Comparison of ENCODE assay signal across 12 cellular contexts in the genomic region with DNA sequence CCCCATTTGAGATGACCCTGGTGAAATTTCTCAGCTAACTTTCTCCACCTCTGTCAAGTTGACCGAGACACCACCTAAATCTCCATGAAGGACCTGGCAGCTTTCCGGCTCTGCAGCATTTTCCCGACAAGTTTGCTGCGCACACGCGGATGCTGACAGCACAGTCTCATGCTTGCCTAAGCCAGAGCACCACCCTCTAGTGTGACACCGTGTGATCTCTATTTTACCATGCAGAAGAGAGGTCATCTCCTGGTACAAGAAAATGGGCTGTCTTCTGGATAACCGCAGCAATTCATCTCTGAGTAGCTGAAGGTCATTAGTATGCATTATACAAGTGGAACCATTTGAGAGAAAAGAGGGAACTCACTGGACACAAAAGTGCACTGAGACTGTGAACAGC. TPM values are rescaled to one million over a fixed set of nuclear protein-coding genes. Genes with fewer than 3 reads are reported as not detected.
DNase-seq lines count a peak whose midpoint lies in the region; ATAC-seq, FAIRE-seq and TF ChIP-seq lines count a peak whose summit lies in the region.
"Had no signal": no experiment of that assay in that cellular context is flagged by ENCODE, and none has a peak within 500 bp of the region (broad histone marks: within the 10 kb centered on the region; RNA-seq: fewer than 3 reads in every experiment).

No MANE protein-coding gene starts in this region.

- H2AFZ ChIP-seq in KMS-11 (ENCODE audit: low read depth) (peak overlapping the region; percentile 39; the same call in 1 of the 2 replicates), keratinocyte (ENCODE audit: control insufficient read depth, low read length) (no peak overlapping the region)

- TF ChIP-seq CTCF in KMS-11 (conservative IDR thresholded peaks at IDR 0.05; ENCODE audit: low read depth, low read length) (no peak), adrenal gland (IDR thresholded peaks at IDR 0.05) (no peak), keratinocyte (optimal IDR thresholded peaks at IDR 0.05 in 1 of 3, IDR thresholded peaks at IDR 0.05 in 1 of 3, conservative IDR thresholded peaks at IDR 0.05 in 1 of 3; ENCODE audit: extremely low read depth in 1 of 3, insufficient read depth in 2 of 3, low read length in 3 of 3) (no peak)

- no peak overlapping the region for H3K27ac ChIP-seq in KMS-11
- H3K27ac ChIP-seq in adrenal gland = peak overlapping the region; percentile 66 to 95 (median 89)
- H3K27ac ChIP-seq in keratinocyte (ENCODE audit: control insufficient read depth, insufficient read depth, low read length) = no peak overlapping the region
- H3K27ac ChIP-seq: neutrophil, tibial artery had no signal

- H3K79me2 ChIP-seq in KMS-11 (ENCODE audit: insufficient read depth, low read depth) (no peaks in the 10 kb centered on the region), keratinocyte (ENCODE audit: control insufficient read depth, insufficient read depth, low read length) (no peaks in the 10 kb centered on the region)

- intact Hi-C loops in adrenal gland (cut with DNase I) = loop anchor here in 1 of 2 donors (5.0 kb wide), 1 partner anchor 83 kb away; no protein-coding TSS in a partner anchor

- H3K36me3 ChIP-seq in KMS-11 (ENCODE audit: insufficient read depth) (no peaks in the 10 kb centered on the region), adrenal gland (replicated peaks in 1 of 2) (no peaks in the 10 kb centered on the region), keratinocyte (ENCODE audit: control insufficient read depth in 2 of 2, extremely low read depth in 1 of 2, insufficient read depth in 2 of 2, low read length in 2 of 2) (no peaks in the 10 kb centered on the region)
- H3K36me3 ChIP-seq: esophagus muscularis mucosa, neutrophil, tibial artery had no signal

- H3K4me1 ChIP-seq in KMS-11 (ENCODE audit: low read depth, poor library complexity, severe bottlenecking) (no peaks in the 10 kb centered on the region), adrenal gland (replicated peaks in 1 of 2) (peaks cover 34% of the 10 kb centered on the region in 2 donors), keratinocyte (ENCODE audit: control insufficient read depth, extremely low read depth, insufficient read depth, low read length) (peaks cover 32% of the 10 kb centered on the region)

- H3K9ac ChIP-seq in KMS-11 (no peak overlapping the region), keratinocyte (ENCODE audit: control insufficient read depth, extremely low read depth, insufficient read depth, low read length) (no peak overlapping the region)

- H3K4me2 ChIP-seq in KMS-11 (no peak overlapping the region), keratinocyte (ENCODE audit: control insufficient read depth, extremely low read depth, insufficient read depth, low read depth, low read length) (no peak overlapping the region)

- H3K4me3 ChIP-seq in KMS-11 (IDR thresholded peaks at IDR 0.05; ENCODE audit: insufficient read depth, low read depth, low read length) (no peak overlapping the region), adrenal gland (no peak overlapping the region), keratinocyte (ENCODE audit: control insufficient read depth in 2 of 3, extremely low read depth in 1 of 3, insufficient read depth in 2 of 3, low read depth in 1 of 3, low read length in 3 of 3) (no peak overlapping the region)

- peaks cover 10% of the 10 kb centered on the region; the same call in 1 of the 2 replicates for H3K27me3 ChIP-seq in KMS-11 (ENCODE audit: insufficient read depth, low read depth)
- H3K27me3 ChIP-seq in adrenal gland = peaks cover 4% of the 10 kb centered on the region
- peaks cover 3% of the 10 kb centered on the region for H3K27me3 ChIP-seq in keratinocyte (ENCODE audit: control insufficient read depth, extremely low read depth, insufficient read depth, low read length)
- H3K27me3 ChIP-seq: tibial artery had no signal

- peak in 1 of 2 donors; percentile 39 for TF ChIP-seq POLR2A in adrenal gland (IDR thresholded peaks at IDR 0.05)

- peaks cover 4% of the 10 kb centered on the region for H3K9me1 ChIP-seq in keratinocyte (ENCODE audit: control insufficient read depth, extremely low read depth, insufficient read depth, low read length)

- H3K9me3 ChIP-seq in adrenal gland (replicated peaks in 1 of 3) (no peaks in the 10 kb centered on the region), keratinocyte (ENCODE audit: control insufficient read depth, low read depth, low read length) (no peaks in the 10 kb centered on the region)
- H3K9me3 ChIP-seq: esophagus muscularis mucosa, neutrophil, tibial artery had no signal

- ATAC-seq in GM18502 (IDR thresholded peaks at IDR 0.05; ENCODE audit: poor library complexity, unreplicated experiment) = no peak
- ATAC-seq in GM21723 (IDR thresholded peaks at IDR 0.05; ENCODE audit: unreplicated experiment) = no peak

- peak; percentile 5 for FAIRE-seq in keratinocyte (lab: Jason Lieb, UNC)

- WGBS in adrenal gland, 4 donors = 42 to 55% (median 49%) methylated on average over 7 to 8 of the region's 8 CpGs

- peak in 6 of 7 donors; percentile 59 to 91 (median 77) for DNase-seq in adrenal gland
- no peak for DNase-seq in keratinocyte (ENCODE audit: low read depth, low spot score)
- DNase-seq in superior temporal gyrus (ENCODE audit: extremely low spot score) = peak; percentile 27
- no peak for DNase-seq in retina
- DNase-seq: islet precursor cell, NCI-H1436 treated with DMSO at 0.1 percent for 48 hours had no signal

- dilution Hi-C loops in keratinocyte (cut with MboI; ENCODE audit: extremely low pct_ligation_motif_present, low sequenced_read_pairs) = no loop called here

- H4K20me1 ChIP-seq in KMS-11 (ENCODE audit: insufficient read depth) (no peaks in the 10 kb centered on the region), keratinocyte (ENCODE audit: control insufficient read depth, extremely low read depth, insufficient read depth, low read length) (no peaks in the 10 kb centered on the region)

RNA-seq across cellular contexts. Expression of a gene that starts 38.9 kb away (rescaled TPM):
- 100 to 1,000 TPM in 2 of 8 donors, 10 to 100 TPM in 6; 65.7 to 116 (median 84.2) TPM for total RNA-seq in adrenal gland
- polyA plus RNA-seq in adrenal gland = 10 to 100 TPM; 20.3 to 28.8 (median 22.7) TPM
- polyA plus RNA-seq in keratinocyte = 3.3 to 4.5 TPM (median 4.4 TPM) in 3 replicates
- 1.2 TPM for polyA plus RNA-seq in keratinocyte (2011; ENCODE audit: low read depth)
- 2.1 TPM in 2 replicates for polyA plus RNA-seq in keratinocyte (2011; cell fraction: cytosol; rRNA removed)
- 13.8 and 18.0 TPM in 2 replicates for polyA plus RNA-seq in keratinocyte (2011; cell fraction: nucleus; rRNA removed)
- polyA plus RNA-seq in keratinocyte (2012; ENCODE audit: low replicate concordance) = 4.2 and 5.5 TPM in 2 replicates
- 4.9 to 10.6 TPM (median 6.0 TPM) in 3 replicates for polyA minus RNA-seq in keratinocyte
- 4.6 TPM for polyA minus RNA-seq in keratinocyte (2011; cell fraction: cytosol; rRNA and poly(A)+ RNA removed)
- polyA minus RNA-seq in keratinocyte (2011; cell fraction: nucleus; rRNA and poly(A)+ RNA removed) = 12.8 and 18.5 TPM in 2 replicates

Comparison
In these comparisons a context has a peak if more than half of its experiments do, and no peak if none do; other contexts are left out.
1. H3K27ac ChIP-seq: peak in adrenal gland (5 of 5); none in KMS-11 (single experiment) and keratinocyte (single experiment).
2. DNase-seq: peak in adrenal gland (6 of 7) and superior temporal gyrus (single experiment); none in keratinocyte (single experiment) and retina (single experiment).